Comparison of ENCODE assay signal across 18 cellular contexts in the genomic region with DNA sequence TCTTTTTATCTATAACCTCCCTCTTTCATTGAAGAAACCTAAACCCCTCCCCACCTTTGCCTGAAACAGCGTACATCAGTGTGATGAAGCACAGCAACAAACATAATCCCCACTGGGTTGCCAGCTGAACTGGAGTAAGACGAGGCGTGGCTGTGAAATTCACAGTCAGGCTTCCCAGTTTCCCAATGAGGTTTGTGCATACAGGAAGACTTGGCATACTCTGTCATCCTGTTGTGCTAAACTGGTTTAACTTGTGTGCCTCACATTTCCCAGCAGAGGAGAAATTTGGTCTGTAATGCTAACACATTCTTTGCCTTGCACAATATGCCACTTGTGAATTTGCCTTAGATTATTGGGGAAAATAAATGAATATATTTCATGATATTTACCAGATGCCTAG.
DNase-seq lines count a peak whose midpoint lies in the region; ATAC-seq and TF ChIP-seq lines count a peak whose summit lies in the region.
"Had no signal": no experiment of that assay in that cellular context is flagged by ENCODE, and none has a peak within 500 bp of the region (broad histone marks: within the 10 kb centered on the region; RNA-seq: fewer than 3 reads in every experiment).

No MANE protein-coding gene starts in this region.

- TF ChIP-seq CTCF in WERI-Rb-1 (IDR thresholded peaks at IDR 0.05; ENCODE audit: low read depth, low read length) (no peak), gastroesophageal sphincter (IDR thresholded peaks at IDR 0.05) (no peak), stomach (IDR thresholded peaks at IDR 0.05) (no peak)

- H3K4me1 ChIP-seq in GM23248 (ENCODE audit: insufficient read depth), result no peaks in the 10 kb centered on the region
- H3K4me1 ChIP-seq in gastroesophageal sphincter, result peaks cover 0 to 5% (median 0%) of the 10 kb centered on the region in 3 donors
- peaks cover 0 to 6% (median 2%) of the 10 kb centered on the region in 4 donors for H3K4me1 ChIP-seq in stomach
- H3K4me1 ChIP-seq: breast epithelium had no signal

- no peak overlapping the region for H3K9ac ChIP-seq in GM23248

- no peak overlapping the region for H3K4me2 ChIP-seq in GM23248 (ENCODE audit: unreplicated experiment)

- H3F3A ChIP-seq in GM23248 (ENCODE audit: insufficient read depth), result no peaks in the 10 kb centered on the region

- in situ Hi-C loops in GM23248 (cut with MboI), result no loop called here

- no peaks in the 10 kb centered on the region for H3K79me2 ChIP-seq in GM23248 (ENCODE audit: insufficient read depth)

- no peaks in the 10 kb centered on the region for H3K9me2 ChIP-seq in GM23248 (ENCODE audit: insufficient read depth)

- TF ChIP-seq EP300 in gastroesophageal sphincter (IDR thresholded peaks at IDR 0.05) (no peak), stomach (IDR thresholded peaks at IDR 0.05) (no peak)

- H3K9me3 ChIP-seq in GM23248 (ENCODE audit: low read depth), result no peaks in the 10 kb centered on the region
- H3K9me3 ChIP-seq in WERI-Rb-1 (ENCODE audit: severe bottlenecking), result peaks cover 5% of the 10 kb centered on the region
- peaks cover 0 to 4% (median 0%) of the 10 kb centered on the region in 3 donors for H3K9me3 ChIP-seq in gastroesophageal sphincter
- peaks cover 0 to 8% (median 6%) of the 10 kb centered on the region in 4 donors for H3K9me3 ChIP-seq in stomach

- no peaks in the 10 kb centered on the region for H3K36me3 ChIP-seq in GM23248 (ENCODE audit: low read depth)
- no peaks in the 10 kb centered on the region for H3K36me3 ChIP-seq in WERI-Rb-1
- no peaks in the 10 kb centered on the region for H3K36me3 ChIP-seq in gastroesophageal sphincter
- H3K36me3 ChIP-seq in stomach, result no peaks in the 10 kb centered on the region
- H3K36me3 ChIP-seq: breast epithelium had no signal

- WGBS in GM23248 (ENCODE audit: low coverage in 1 of 2, low lambda C conversion rate in 2 of 2, missing lambda C conversion rate in 2 of 2), 2 experiments, result 1 to 2% methylated on average over 3 of the region's 3 CpGs
- 20 to 33% methylated on average over 1 of the region's 3 CpGs for WGBS in gastroesophageal sphincter (ENCODE audit: low coverage in 1 of 2), 2 donors
- WGBS in stomach, 5 donors, result 18 to 30% (median 29%) methylated on average over 3 of the region's 3 CpGs

- H3K27me3 ChIP-seq in GM23248 (replicated peaks; ENCODE audit: insufficient read depth) (no peaks in the 10 kb centered on the region), WERI-Rb-1 (ENCODE audit: insufficient read depth, low read depth, severe bottlenecking) (no peaks in the 10 kb centered on the region), gastroesophageal sphincter (peaks cover 10% of the 10 kb centered on the region), stomach (no peaks in the 10 kb centered on the region)
- H3K27me3 ChIP-seq: breast epithelium had no signal

- ATAC-seq in gastroesophageal sphincter (peak; percentile 25), GM19455 (IDR thresholded peaks at IDR 0.05; ENCODE audit: unreplicated experiment) (no peak)
- ATAC-seq: activated CD8-positive, alpha-beta T cell treated with anti-CD3 and anti-CD28 coated beads, Interleukin-2, amount 10 ng/mL, durations not matched to agents 7 days and 5 days had no signal

- intact Hi-C loops in stomach (cut with DNase I; ENCODE audit: low total_unique reads), result no loop called here

- no peaks in the 10 kb centered on the region for H4K20me1 ChIP-seq in GM23248 (ENCODE audit: insufficient read depth)

- H3K27ac ChIP-seq in GM23248, result no peak overlapping the region
- H3K27ac ChIP-seq in WERI-Rb-1, result 0 out of 2 replicates have a peak overlapping the region, but pooled peaks have one; percentile 28
- H3K27ac ChIP-seq in gastroesophageal sphincter, result no peak overlapping the region
- H3K27ac ChIP-seq in stomach, result no peak overlapping the region

- no peak overlapping the region for H2AFZ ChIP-seq in GM23248

- H3K4me3 ChIP-seq in GM23248 (no peak overlapping the region), WERI-Rb-1 (ENCODE audit: low read depth, low read length) (no peak overlapping the region), gastroesophageal sphincter (no peak overlapping the region), stomach (no peak overlapping the region)
- H3K4me3 ChIP-seq: breast epithelium had no signal

- DNase-seq in GM23248 (peak; percentile 14), WERI-Rb-1 (peak; percentile 74), stomach (peak; percentile 40), NCI-H2171 (lab: John Stamatoyannopoulos, UW) (no peak), HuH-7.5 (ENCODE audit: low spot score) (no peak), NCI-H1048 (lab: John Stamatoyannopoulos, UW) (no peak)
- DNase-seq: activated CD8-positive, alpha-beta T cell treated with anti-CD3 and anti-CD28 coated beads, Interleukin-2, amount 10 ng/mL, durations not matched to agents 7 days and 5 days; activated naive CD8-positive, alpha-beta T cell treated with anti-CD3 and anti-CD28 coated beads for 36 hours; DMS 273 treated with DMSO at 0.1 percent for 48 hours; effector CD8-positive, alpha-beta T cell; foreskin melanocyte; MV-4-11; NCI-H2107; NCI-H69; stimulated activated CD4-positive, alpha-beta T cell treated with anti-CD3 and anti-CD28 coated beads, Interleukin-12 subunit alpha, Interleukin-12 subunit beta, amount 100 ng/mL, for 4 hours had no signal

- TF ChIP-seq POLR2A in gastroesophageal sphincter (IDR thresholded peaks at IDR 0.05) (no peak), stomach (IDR thresholded peaks at IDR 0.05) (no peak)

Comparison
In these comparisons a context has a peak if more than half of its experiments do, and no peak if none do; other contexts are left out.
1. DNase-seq: peak in GM23248 (single experiment), WERI-Rb-1 (single experiment) and stomach (single experiment); none in NCI-H2171 (single experiment), HuH-7.5 (single experiment) and NCI-H1048 (single experiment).